Comparison of ENCODE assay signal across 12 cellular contexts in genomic region chr1:158793604-158794003, GRCh38. TPM values are rescaled to one million over a fixed set of nuclear protein-coding genes. Genes with fewer than 3 reads are reported as not detected.
DNase-seq lines count a peak whose midpoint lies in the region; FAIRE-seq and TF ChIP-seq lines count a peak whose summit lies in the region.
"Had no signal": no experiment of that assay in that cellular context is flagged by ENCODE, and none has a peak within 500 bp of the region (broad histone marks: within the 10 kb centered on the region; RNA-seq: fewer than 3 reads in every experiment).

No MANE protein-coding gene starts in this region.

- no peak for FAIRE-seq in endothelial cell of umbilical vein (lab: Jason Lieb, UNC)

- dilution Hi-C loops in endothelial cell of umbilical vein (cut with MboI; ENCODE audit: extremely low pct_ligation_motif_present, low sequenced_read_pairs), result no loop called here

- no peaks in the 10 kb centered on the region for H3K36me3 Mint-ChIP-seq in type B pancreatic cell
- H3K36me3 Mint-ChIP-seq: stimulated activated naive B cell treated with anti-CD40 and anti-IgM and Interleukin-4, amounts not matched to agents 10 μg/mL and 1 μg/mL and 100 μg/mL, for 72 hours had no signal

- no peaks in the 10 kb centered on the region for H3K9me3 Mint-ChIP-seq in type B pancreatic cell

- H3K36me3 ChIP-seq in cardiac muscle cell (no peaks in the 10 kb centered on the region), left ventricle myocardium inferior (no peaks in the 10 kb centered on the region), endothelial cell of umbilical vein (ENCODE audit: control insufficient read depth in 2 of 2, extremely low read depth in 1 of 2, insufficient read depth in 2 of 2, low read length in 2 of 2) (no peaks in the 10 kb centered on the region)

- H3K9me3 ChIP-seq in cardiac muscle cell (ENCODE audit: low read depth), result no peaks in the 10 kb centered on the region
- H3K9me3 ChIP-seq in left ventricle myocardium inferior (replicated peaks), result peaks cover 13% of the 10 kb centered on the region
- no peaks in the 10 kb centered on the region for H3K9me3 ChIP-seq in endothelial cell of umbilical vein (replicated peaks; ENCODE audit: control insufficient read depth, insufficient read depth, low read length)
- H3K9me3 ChIP-seq: mucosa of descending colon had no signal

- H3K9ac ChIP-seq in endothelial cell of umbilical vein (replicated peaks; ENCODE audit: extremely low read depth, insufficient read depth, low read length), result no peak overlapping the region

- H3K27me3 ChIP-seq in cardiac muscle cell (no peaks in the 10 kb centered on the region), left ventricle myocardium inferior (ENCODE audit: low read depth) (no peaks in the 10 kb centered on the region), endothelial cell of umbilical vein (ENCODE audit: control insufficient read depth in 2 of 2, insufficient read depth in 2 of 2, low read length in 2 of 2) (no peaks in the 10 kb centered on the region)

- no peak overlapping the region for H3K27ac ChIP-seq in cardiac muscle cell
- no peak overlapping the region for H3K27ac ChIP-seq in left ventricle myocardium inferior (replicated peaks)
- no peak overlapping the region for H3K27ac ChIP-seq in endothelial cell of umbilical vein (ENCODE audit: insufficient read depth, low read depth, low read length)
- H3K27ac ChIP-seq: PC-9 had no signal

- CTCF ChIA-PET in endothelial cell of umbilical vein (lab: Charles Lee), result interaction anchor here (0.7 to 1.4 kb wide), 3 partner anchors 25 to 278 kb away, joined by 3 to 5 read pairs (median 4); no protein-coding TSS in a partner anchor

- H3K4me3 Mint-ChIP-seq in type B pancreatic cell, result no peak overlapping the region
- H3K4me3 Mint-ChIP-seq: stimulated activated naive B cell treated with anti-CD40 and anti-IgM and Interleukin-4, amounts not matched to agents 10 μg/mL and 1 μg/mL and 100 μg/mL, for 72 hours had no signal

- no peaks in the 10 kb centered on the region for H3K4me1 Mint-ChIP-seq in type B pancreatic cell (ENCODE audit: unreplicated experiment)
- H3K4me1 Mint-ChIP-seq: stimulated activated naive B cell treated with anti-CD40 and anti-IgM and Interleukin-4, amounts not matched to agents 10 μg/mL and 1 μg/mL and 100 μg/mL, for 72 hours had no signal

- H3K9me1 ChIP-seq in endothelial cell of umbilical vein (replicated peaks; ENCODE audit: control insufficient read depth, extremely low read depth, insufficient read depth, low read length), result no peaks in the 10 kb centered on the region

- peak; percentile 32 for TF ChIP-seq CTCF in cardiac muscle cell (IDR thresholded peaks at IDR 0.05; ENCODE audit: low read depth, low read length)
- no peak for TF ChIP-seq CTCF in left ventricle myocardium inferior (IDR thresholded peaks at IDR 0.05; ENCODE audit: borderline replicate concordance)
- TF ChIP-seq CTCF in endothelial cell of umbilical vein (IDR thresholded peaks at IDR 0.05; ENCODE audit: extremely low read depth in 1 of 2, insufficient read depth in 1 of 2, low read depth in 1 of 2, low read length in 2 of 2), result peak in 1 of 2 donors; percentile 14
- peak; percentile 40 for TF ChIP-seq CTCF in type B pancreatic cell (conservative IDR thresholded peaks at IDR 0.05)

- BruUV-seq in endothelial cell of umbilical vein (replicated peaks; lab: Mats Ljungman, UMichigan), result no TSS peak

- in situ Hi-C loops in SK-MEL-5 (cut with HindIII; ENCODE audit: low pct_unique_long_range_greater_than_20kb, low sequenced_read_pairs), result no loop called here

- DNase-seq in cardiac muscle cell (ENCODE audit: low read depth in 1 of 2, low spot score in 1 of 2) (peak; percentile 3 to 6), left ventricle myocardium inferior (no peak), SK-MEL-5 (ENCODE audit: low read depth, low spot score) (peak; percentile 55), endothelial cell of umbilical vein (ENCODE audit: low read depth, low spot score) (peak; percentile 2), type B pancreatic cell (ENCODE audit: extremely low spot score, unreplicated experiment) (no peak), KG1 (lab: John Stamatoyannopoulos, UW) (no peak), NCI-H2171 (lab: John Stamatoyannopoulos, UW) (no peak), NCI-H1694 (lab: John Stamatoyannopoulos, UW) (no peak)
- DNase-seq: mucosa of descending colon; PC-9; stimulated activated naive B cell treated with anti-CD40 and anti-IgM and Interleukin-4, amounts not matched to agents 10 μg/mL and 1 μg/mL and 100 μg/mL, for 72 hours had no signal

- no peaks in the 10 kb centered on the region for H4K20me1 ChIP-seq in endothelial cell of umbilical vein (replicated peaks; ENCODE audit: control insufficient read depth, extremely low read depth, insufficient read depth, low read length)

- H3K4me2 ChIP-seq in endothelial cell of umbilical vein (ENCODE audit: insufficient read depth, low read length), result no peak overlapping the region
- H3K4me2 ChIP-seq: PC-9 had no signal

- no peaks in the 10 kb centered on the region for H3K79me2 ChIP-seq in endothelial cell of umbilical vein (ENCODE audit: control insufficient read depth, insufficient read depth, low read length)

- H3K27me3 Mint-ChIP-seq in type B pancreatic cell, result peaks cover 3% of the 10 kb centered on the region

- H3K4me3 ChIP-seq in cardiac muscle cell (no peak overlapping the region), left ventricle myocardium inferior (no peak overlapping the region), endothelial cell of umbilical vein (replicated peaks in 1 of 3; ENCODE audit: insufficient read depth in 1 of 3, low read depth in 1 of 3, low read length in 3 of 3) (no peak overlapping the region)
- H3K4me3 ChIP-seq: mucosa of descending colon, PC-9 had no signal

- H2AFZ ChIP-seq in endothelial cell of umbilical vein (ENCODE audit: low read depth, low read length), result no peak overlapping the region
- H2AFZ ChIP-seq: PC-9 had no signal

- no peak for TF ChIP-seq POLR2A in endothelial cell of umbilical vein (IDR thresholded peaks at IDR 0.05; ENCODE audit: low read depth, low read length)

- intact Hi-C loops in left ventricle myocardium inferior (cut with micrococcal nuclease), result no loop called here
- intact Hi-C loops in endothelial cell of umbilical vein (cut with micrococcal nuclease), result loop anchor here (1.0 to 5.0 kb wide), 2 partner anchors 205 to 279 kb away; no protein-coding TSS in a partner anchor

- POLR2A ChIA-PET in endothelial cell of umbilical vein (lab: Charles Lee), result no interaction called here

- no peak overlapping the region for H3K27ac Mint-ChIP-seq in type B pancreatic cell
- H3K27ac Mint-ChIP-seq: stimulated activated naive B cell treated with anti-CD40 and anti-IgM and Interleukin-4, amounts not matched to agents 10 μg/mL and 1 μg/mL and 100 μg/mL, for 72 hours had no signal

- H3K4me1 ChIP-seq in cardiac muscle cell (ENCODE audit: low read depth) (no peaks in the 10 kb centered on the region), left ventricle myocardium inferior (no peaks in the 10 kb centered on the region), endothelial cell of umbilical vein (ENCODE audit: control insufficient read depth, extremely low read depth, insufficient read depth, low read length) (no peaks in the 10 kb centered on the region)

RNA-seq across cellular contexts. Expression of gene OR6N2, which starts 12.6 kb away (rescaled TPM):
- total RNA-seq in cardiac muscle cell, result not detected in 2 replicates
- polyA plus RNA-seq in cardiac muscle cell, result not detected in 2 replicates
- total RNA-seq in left ventricle myocardium inferior, result not detected
- total RNA-seq in SK-MEL-5 (2014; rRNA removed; shearing (Covaris generic)), result not detected in 2 replicates
- polyA plus RNA-seq in SK-MEL-5 (2015; cell fraction: cytosol; rRNA removed), result not detected in 2 replicates
- polyA plus RNA-seq in SK-MEL-5 (2015; cell fraction: nucleus; rRNA removed), result not detected in 2 replicates
- not detected in 2 replicates for total RNA-seq in endothelial cell of umbilical vein
- polyA plus RNA-seq in endothelial cell of umbilical vein, result not detected in 2 replicates
- polyA plus RNA-seq in endothelial cell of umbilical vein (2011; cell fraction: cytosol; rRNA removed), result not detected in 2 replicates
- polyA plus RNA-seq in endothelial cell of umbilical vein (2011; cell fraction: nucleus; rRNA removed), result not detected in 2 replicates
- polyA plus RNA-seq in endothelial cell of umbilical vein (2012), result not detected in 2 replicates
- polyA minus RNA-seq in endothelial cell of umbilical vein, result not detected in 2 replicates
- not detected for polyA minus RNA-seq in endothelial cell of umbilical vein (2011; cell fraction: cytosol; rRNA and poly(A)+ RNA removed)
- polyA minus RNA-seq in endothelial cell of umbilical vein (2011; cell fraction: nucleus; rRNA and poly(A)+ RNA removed), result not detected in 2 replicates
- total RNA-seq in type B pancreatic cell (ENCODE audit: low replicate concordance), result not detected in 2 replicates
- total RNA-seq: chondrocyte, mucosa of descending colon, PC-9 had no signal

RNA-seq across cellular contexts. Expression of gene OR6N1, which starts 21.6 kb away (rescaled TPM):
- total RNA-seq in cardiac muscle cell (not detected in 2 replicates), left ventricle myocardium inferior (not detected), endothelial cell of umbilical vein (not detected in 2 replicates), type B pancreatic cell (ENCODE audit: low replicate concordance) (not detected in 2 replicates)
- polyA plus RNA-seq in cardiac muscle cell (not detected in 2 replicates), endothelial cell of umbilical vein (not detected in 2 replicates)
- not detected in 2 replicates for total RNA-seq in SK-MEL-5 (2014; rRNA removed; shearing (Covaris generic))
- polyA plus RNA-seq in SK-MEL-5 (2015; cell fraction: cytosol; rRNA removed), result not detected in 2 replicates
- polyA plus RNA-seq in SK-MEL-5 (2015; cell fraction: nucleus; rRNA removed), result not detected in 2 replicates
- polyA plus RNA-seq in endothelial cell of umbilical vein (2011; cell fraction: cytosol; rRNA removed), result not detected in 2 replicates
- not detected in 2 replicates for polyA plus RNA-seq in endothelial cell of umbilical vein (2011; cell fraction: nucleus; rRNA removed)
- not detected in 2 replicates for polyA plus RNA-seq in endothelial cell of umbilical vein (2012)
- polyA minus RNA-seq in endothelial cell of umbilical vein, result not detected in 2 replicates
- not detected for polyA minus RNA-seq in endothelial cell of umbilical vein (2011; cell fraction: cytosol; rRNA and poly(A)+ RNA removed)
- polyA minus RNA-seq in endothelial cell of umbilical vein (2011; cell fraction: nucleus; rRNA and poly(A)+ RNA removed), result not detected in 2 replicates
- total RNA-seq: chondrocyte, mucosa of descending colon, PC-9 had no signal

RNA-seq across cellular contexts. Expression of gene MNDA, which starts 37.5 kb away (rescaled TPM):
- total RNA-seq in cardiac muscle cell (not detected in 2 replicates), left ventricle myocardium inferior (2.7 TPM), endothelial cell of umbilical vein (not detected in 2 replicates), type B pancreatic cell (ENCODE audit: low replicate concordance) (not detected in 2 replicates)
- polyA plus RNA-seq in cardiac muscle cell (not detected in 2 replicates), endothelial cell of umbilical vein (not detected in 2 replicates)
- total RNA-seq in SK-MEL-5 (2014; rRNA removed; shearing (Covaris generic)), result not detected in 2 replicates
- not detected in 2 replicates for polyA plus RNA-seq in SK-MEL-5 (2015; cell fraction: cytosol; rRNA removed)
- not detected in 2 replicates for polyA plus RNA-seq in SK-MEL-5 (2015; cell fraction: nucleus; rRNA removed)
- not detected in 2 replicates for polyA plus RNA-seq in endothelial cell of umbilical vein (2011; cell fraction: cytosol; rRNA removed)
- not detected in 2 replicates for polyA plus RNA-seq in endothelial cell of umbilical vein (2011; cell fraction: nucleus; rRNA removed)
- not detected in 2 replicates for polyA plus RNA-seq in endothelial cell of umbilical vein (2012)
- not detected in 2 replicates for polyA minus RNA-seq in endothelial cell of umbilical vein
- not detected for polyA minus RNA-seq in endothelial cell of umbilical vein (2011; cell fraction: cytosol; rRNA and poly(A)+ RNA removed)
- not detected in 2 replicates for polyA minus RNA-seq in endothelial cell of umbilical vein (2011; cell fraction: nucleus; rRNA and poly(A)+ RNA removed)
- total RNA-seq: chondrocyte, PC-9 had no signal

RNA-seq across cellular contexts. Expression of gene OR6K6, which starts 39.1 kb away (rescaled TPM):
- total RNA-seq in cardiac muscle cell (not detected in 2 replicates), left ventricle myocardium inferior (not detected), endothelial cell of umbilical vein (not detected in 2 replicates), type B pancreatic cell (ENCODE audit: low replicate concordance) (not detected in 2 replicates)
- polyA plus RNA-seq in cardiac muscle cell (not detected in 2 replicates), endothelial cell of umbilical vein (not detected in 2 replicates)
- total RNA-seq in SK-MEL-5 (2014; rRNA removed; shearing (Covaris generic)), result not detected in 2 replicates
- not detected in 2 replicates for polyA plus RNA-seq in SK-MEL-5 (2015; cell fraction: cytosol; rRNA removed)
- polyA plus RNA-seq in SK-MEL-5 (2015; cell fraction: nucleus; rRNA removed), result not detected in 2 replicates
- polyA plus RNA-seq in endothelial cell of umbilical vein (2011; cell fraction: cytosol; rRNA removed), result not detected in 2 replicates
- not detected in 2 replicates for polyA plus RNA-seq in endothelial cell of umbilical vein (2011; cell fraction: nucleus; rRNA removed)
- polyA plus RNA-seq in endothelial cell of umbilical vein (2012), result not detected in 2 replicates
- not detected in 2 replicates for polyA minus RNA-seq in endothelial cell of umbilical vein
- polyA minus RNA-seq in endothelial cell of umbilical vein (2011; cell fraction: cytosol; rRNA and poly(A)+ RNA removed), result not detected
- not detected in 2 replicates for polyA minus RNA-seq in endothelial cell of umbilical vein (2011; cell fraction: nucleus; rRNA and poly(A)+ RNA removed)
- total RNA-seq: chondrocyte, mucosa of descending colon, PC-9 had no signal

Comparison
In these comparisons a context has a peak if more than half of its experiments do, and no peak if none do; other contexts are left out.
1. DNase-seq: peak in cardiac muscle cell (2 of 2), SK-MEL-5 (single experiment) and endothelial cell of umbilical vein (single experiment); none in left ventricle myocardium inferior (single experiment), type B pancreatic cell (single experiment), KG1 (single experiment), NCI-H2171 (single experiment) and NCI-H1694 (single experiment).